14 cellular contexts compared by ENCODE assay signal in genomic region chr20:4018015-4018748, GRCh38. TPM values are rescaled to one million over a fixed set of nuclear protein-coding genes. Genes with fewer than 3 reads are reported as not detected.
DNase-seq lines count a peak whose midpoint lies in the region; ATAC-seq, FAIRE-seq and TF ChIP-seq lines count a peak whose summit lies in the region.
"Had no signal": no experiment of that assay in that cellular context is flagged by ENCODE, and none has a peak within 500 bp of the region (broad histone marks: within the 10 kb centered on the region; RNA-seq: fewer than 3 reads in every experiment).

No MANE protein-coding gene starts in this region.

- H3K4me1 ChIP-seq in DOHH2 (ENCODE audit: control insufficient read depth, low read length) (peaks cover 44% of the 10 kb centered on the region), HUES48 (ENCODE audit: control insufficient read depth, insufficient read depth, low read length) (peaks cover 47% of the 10 kb centered on the region), K562 (replicated peaks in 1 of 2; ENCODE audit: control insufficient read depth in 2 of 2, insufficient read depth in 2 of 2, low read length in 2 of 2) (peaks cover 32 to 38% of the 10 kb centered on the region in 2 experiments), left ventricle myocardium inferior (peaks cover 30% of the 10 kb centered on the region)

- TF ChIP-seq POLR2A in K562 (conservative IDR thresholded peaks at IDR 0.05), result no peak

- H3K27me3 ChIP-seq in DOHH2 (ENCODE audit: control insufficient read depth, low read length) (peaks cover 30% of the 10 kb centered on the region), HUES48 (ENCODE audit: control insufficient read depth, insufficient read depth, low read length) (peaks cover 9% of the 10 kb centered on the region), K562 (ENCODE audit: control insufficient read depth in 2 of 2, insufficient read depth in 2 of 2, low read length in 2 of 2) (no peaks in the 10 kb centered on the region; a peak in 1 of 5 replicates), left ventricle myocardium inferior (ENCODE audit: low read depth) (no peaks in the 10 kb centered on the region)
- H3K27me3 ChIP-seq: dorsolateral prefrontal cortex, heart left ventricle, pancreas had no signal

- H3K4me3 ChIP-seq in DOHH2 (ENCODE audit: low read length), result peak overlapping the region; percentile 16
- H3K4me3 ChIP-seq in HUES48 (ENCODE audit: low read depth, low read length), result no peak overlapping the region
- H3K4me3 ChIP-seq in K562, result no peak overlapping the region
- no peak overlapping the region for H3K4me3 ChIP-seq in left ventricle myocardium inferior
- H3K4me3 ChIP-seq: dorsolateral prefrontal cortex, heart left ventricle, pancreas had no signal

- BruUV-seq in K562 (replicated peaks; lab: Mats Ljungman, UMichigan), result no TSS peak

- peak overlapping the region; percentile 93 for H2AFZ ChIP-seq in K562 (ENCODE audit: low read depth, low read length)

- H3K9me3 Mint-ChIP-seq in neural crest cell, result peaks cover under 1% of the 10 kb centered on the region

- peaks cover under 1% of the 10 kb centered on the region for H3K36me3 Mint-ChIP-seq in neural crest cell (ENCODE audit: low read depth)
- H3K36me3 Mint-ChIP-seq: activated naive CD8-positive, alpha-beta T cell had no signal

- no peaks in the 10 kb centered on the region for H3K9me2 ChIP-seq in DOHH2 (replicated peaks; ENCODE audit: control insufficient read depth, low read length)

- no peak for TF ChIP-seq RAD21 in K562 (CRISPR knock-in tag; conservative IDR thresholded peaks at IDR 0.05 in 1 of 2, IDR thresholded peaks at IDR 0.05 in 1 of 2)

- H3K79me2 ChIP-seq in DOHH2 (ENCODE audit: control insufficient read depth, low read length) (peaks cover 5% of the 10 kb centered on the region; the same call in 1 of the 2 replicates), K562 (ENCODE audit: control insufficient read depth, insufficient read depth, low read length) (peaks cover 21% of the 10 kb centered on the region)

- WGBS in K562 (ENCODE audit: insufficient coverage, low coverage, missing lambda C conversion rate), result 25% methylated on average over 5 of the region's 5 CpGs

- H3K27ac ChIP-seq in DOHH2 (ENCODE audit: low read depth, low read length), result no peak overlapping the region
- H3K27ac ChIP-seq in HUES48 (ENCODE audit: low read depth, low read length), result peak overlapping the region; percentile 81
- peak overlapping the region; percentile 77 for H3K27ac ChIP-seq in K562 (ENCODE audit: extremely low read depth, low read depth, low read length)
- no peak overlapping the region for H3K27ac ChIP-seq in left ventricle myocardium inferior (replicated peaks)
- H3K27ac ChIP-seq: heart left ventricle, pancreas had no signal

- H3K9me1 ChIP-seq in K562 (ENCODE audit: control insufficient read depth, insufficient read depth, low read length), result no peaks in the 10 kb centered on the region

- peak overlapping the region; percentile 19 for H3K4me2 ChIP-seq in DOHH2 (ENCODE audit: low read length)
- H3K4me2 ChIP-seq in K562 (ENCODE audit: insufficient read depth, low read length), result peak overlapping the region; percentile 61

- H3K36me3 ChIP-seq in DOHH2 (ENCODE audit: control insufficient read depth, low read length), result peaks cover 4% of the 10 kb centered on the region; the same call in 1 of the 2 replicates
- H3K36me3 ChIP-seq in HUES48 (ENCODE audit: control insufficient read depth, insufficient read depth, low read length), result no peaks in the 10 kb centered on the region
- no peaks in the 10 kb centered on the region for H3K36me3 ChIP-seq in K562 (ENCODE audit: control insufficient read depth, insufficient read depth, low read length)
- H3K36me3 ChIP-seq in left ventricle myocardium inferior, result no peaks in the 10 kb centered on the region
- H3K36me3 ChIP-seq: heart left ventricle, pancreas had no signal

- peak overlapping the region; percentile 13 for H3K4me3 Mint-ChIP-seq in neural crest cell

- DNase-seq in K562 (ENCODE audit: extremely low read depth in 1 of 4, low spot score in 3 of 4), result peak in 1 of 4 experiments; percentile 50
- no peak for DNase-seq in neural crest cell (ENCODE audit: low read depth, low spot score)
- DNase-seq in left ventricle myocardium inferior, result no peak
- DNase-seq in NCI-H2107 (lab: John Stamatoyannopoulos, UW), result no peak
- DNase-seq: dorsolateral prefrontal cortex; heart left ventricle; NCI-H1694 treated with DMSO at 0.1 percent for 48 hours; pancreas; stimulated activated CD4-positive, alpha-beta T cell treated with anti-CD3 and anti-CD28 coated beads, Interleukin-4, amount 100 ng/mL, for 1 hour; T-helper 9 cell had no signal

- H3K4me1 Mint-ChIP-seq in neural crest cell, result peaks cover 43% of the 10 kb centered on the region

- H3K27ac Mint-ChIP-seq in neural crest cell (ENCODE audit: unreplicated experiment), result no peak overlapping the region

- POLR2A ChIA-PET in K562 (lab: Yijun Ruan, JAX), result interaction anchor here (0.9 kb wide), 1 partner anchor 9 kb away, joined by 3 read pairs; no protein-coding TSS in a partner anchor

- intact Hi-C loops in K562 (cut with micrococcal nuclease), result no loop called here
- intact Hi-C loops in left ventricle myocardium inferior (cut with micrococcal nuclease), result loop anchor here (10.0 kb wide), 1 partner anchor 47 kb away; no protein-coding TSS in a partner anchor

- H4K20me1 ChIP-seq in DOHH2 (ENCODE audit: control insufficient read depth, insufficient read depth, low read depth, low read length) (no peaks in the 10 kb centered on the region), K562 (replicated peaks; ENCODE audit: control insufficient read depth, insufficient read depth, low read length) (no peaks in the 10 kb centered on the region)

- peak; percentile 63 for FAIRE-seq in K562 (lab: Jason Lieb, UNC)
- FAIRE-seq: pancreas had no signal

- ATAC-seq in K562 (no peak), HG02571 (IDR thresholded peaks at IDR 0.05; ENCODE audit: unreplicated experiment) (no peak)
- ATAC-seq: heart left ventricle, pancreas had no signal

- in situ Hi-C loops in K562 (cut with MboI), result loop anchor here (5.0 kb wide), 1 partner anchor 44 kb away; no protein-coding TSS in a partner anchor

- peak; percentile 60 for TF ChIP-seq EP300 in K562 (IDR thresholded peaks at IDR 0.05; ENCODE audit: low read length)

- CTCF ChIA-PET in K562 (lab: Yijun Ruan, JAX; ENCODE audit: low intra/inter-chr PET ratio), result no interaction called here

- H3K27me3 Mint-ChIP-seq in neural crest cell (ENCODE audit: low read depth), result no peaks in the 10 kb centered on the region
- H3K27me3 Mint-ChIP-seq: activated naive CD8-positive, alpha-beta T cell had no signal

- no peak for TF ChIP-seq CTCF in DOHH2 (IDR thresholded peaks at IDR 0.05; ENCODE audit: low read depth, low read length, poor library complexity, severe bottlenecking)
- TF ChIP-seq CTCF in K562 (IDR thresholded peaks at IDR 0.05 in 2 of 3, conservative IDR thresholded peaks at IDR 0.05 in 1 of 3; ENCODE audit: insufficient read depth in 2 of 3, low read depth in 1 of 3, low read length in 3 of 3), result no peak
- TF ChIP-seq CTCF in neural crest cell (conservative IDR thresholded peaks at IDR 0.05), result no peak
- TF ChIP-seq CTCF in left ventricle myocardium inferior (IDR thresholded peaks at IDR 0.05; ENCODE audit: borderline replicate concordance), result no peak

- H3K9ac ChIP-seq in HUES48 (ENCODE audit: low read depth, low read length) (no peak overlapping the region), K562 (ENCODE audit: insufficient read depth in 1 of 2, low read depth in 2 of 2, low read length in 2 of 2) (peak overlapping the region; percentile 53 to 54; a peak in 3 of 4 replicates)

- peaks cover 4% of the 10 kb centered on the region; the same call in 1 of the 2 replicates for H3F3A ChIP-seq in DOHH2 (ENCODE audit: control insufficient read depth, insufficient read depth)

- H3K9me3 ChIP-seq in DOHH2 (ENCODE audit: control insufficient read depth, insufficient read depth, low read length), result no peaks in the 10 kb centered on the region
- no peaks in the 10 kb centered on the region for H3K9me3 ChIP-seq in HUES48 (ENCODE audit: control insufficient read depth, insufficient read depth, low read length)
- no peaks in the 10 kb centered on the region for H3K9me3 ChIP-seq in K562 (replicated peaks; ENCODE audit: control insufficient read depth, insufficient read depth, low read depth, low read length)
- no peaks in the 10 kb centered on the region for H3K9me3 ChIP-seq in left ventricle myocardium inferior (replicated peaks)
- H3K9me3 ChIP-seq: heart left ventricle, pancreas had no signal

TF ChIP-seq in K562, 482 proteins besides CTCF, POLR2A, EP300 and RAD21 (continues in another document):
- TF ChIP-seq NFRKB (IDR thresholded peaks at IDR 0.05; ENCODE audit: low read depth) (0 out of 2 replicates have a peak, but pooled peaks have one; percentile 14), ZFP36 (IDR thresholded peaks at IDR 0.05; ENCODE audit: low read depth, low read length, partially characterized antibody) (no peak), ZNF354B (CRISPR knock-in tag; IDR thresholded peaks at IDR 0.05) (no peak), TRIM24 (IDR thresholded peaks at IDR 0.05) (0 out of 4 replicates have a peak, but pooled peaks of 1 of the 2 experiments have one; percentile 24), FOXA3 (CRISPR knock-in tag; conservative IDR thresholded peaks at IDR 0.05 in 1 of 2, IDR thresholded peaks at IDR 0.05 in 1 of 2) (no peak)

RNA-seq across cellular contexts. Expression of gene RNF24, which starts 2.8 kb away (rescaled TPM):
- 44.6 and 48.3 TPM in 2 replicates for total RNA-seq in K562 (2011; cell fraction: chromatin; rRNA removed; ENCODE audit: low replicate concordance)
- total RNA-seq in K562 (2011; cell fraction: nucleolus; rRNA removed), result 26.7 and 28.9 TPM in 2 replicates
- total RNA-seq in K562 (2011; cell fraction: nucleoplasm; rRNA removed), result 56.0 and 88.0 TPM in 2 replicates
- total RNA-seq in K562 (2014; rRNA removed) (15.7 and 17.3 TPM in 2 replicates), K562 (2014; rRNA removed; fragmentation: Illumina TruSeq; extraction: Trizol) (18.8 and 20.3 TPM in 2 replicates), K562 (2015; rRNA removed; fragmentation: Illumina TruSeq; extraction: Trizol) (14.1 and 14.7 TPM in 2 replicates), K562 (2021) (42.6 and 51.9 TPM in 2 replicates), neural crest cell (34.9 and 35.1 TPM in 2 replicates), left ventricle myocardium inferior (5.1 TPM)
- polyA plus RNA-seq in K562 (2011; rRNA removed) (23.1 and 43.4 TPM in 2 replicates), K562 (2014; fragmentation: Illumina TruSeq; extraction: Trizol) (33.9 and 35.5 TPM in 2 replicates), K562 (2014; fragmentation: Nextera tagmentation; extraction: Ambion mirVana) (10 to 100 TPM; 10.1 to 21.8 TPM), K562 (2014; rRNA removed) (21.0 and 22.4 TPM in 2 replicates)
- 24.8 and 52.3 TPM in 2 replicates for polyA plus RNA-seq in K562 (2011; cell fraction: cytosol; rRNA removed)
- 39.0 and 49.3 TPM in 2 replicates for polyA plus RNA-seq in K562 (2011; cell fraction: nucleus; rRNA removed)
- polyA plus RNA-seq in K562 (2012), result 22.7 and 30.7 TPM in 2 replicates
- 19.7 and 35.1 TPM in 2 replicates for polyA minus RNA-seq in K562 (2011; rRNA and poly(A)+ RNA removed)
- 25.3 and 46.8 TPM in 2 replicates for polyA minus RNA-seq in K562 (2011; cell fraction: cytosol; rRNA and poly(A)+ RNA removed)
- polyA minus RNA-seq in K562 (2011; cell fraction: nucleus; rRNA and poly(A)+ RNA removed), result 10.1 and 22.5 TPM in 2 replicates

Comparison
In these comparisons a context has a peak if more than half of its experiments do, and no peak if none do; other contexts are left out.
1. H3K27ac ChIP-seq: peak in HUES48 (single experiment) and K562 (single experiment); none in DOHH2 (single experiment) and left ventricle myocardium inferior (single experiment).